Comparison of ENCODE assay signal across 1 cellular context in genomic region chr2:43038720-43039099, GRCh38.
TF ChIP-seq lines count a peak whose summit lies in the region.

No MANE protein-coding gene starts in this region.

TF ChIP-seq in K562, 482 proteins besides CTCF, POLR2A, EP300 and RAD21 (continued from another document):
- TF ChIP-seq, protein P1, sequence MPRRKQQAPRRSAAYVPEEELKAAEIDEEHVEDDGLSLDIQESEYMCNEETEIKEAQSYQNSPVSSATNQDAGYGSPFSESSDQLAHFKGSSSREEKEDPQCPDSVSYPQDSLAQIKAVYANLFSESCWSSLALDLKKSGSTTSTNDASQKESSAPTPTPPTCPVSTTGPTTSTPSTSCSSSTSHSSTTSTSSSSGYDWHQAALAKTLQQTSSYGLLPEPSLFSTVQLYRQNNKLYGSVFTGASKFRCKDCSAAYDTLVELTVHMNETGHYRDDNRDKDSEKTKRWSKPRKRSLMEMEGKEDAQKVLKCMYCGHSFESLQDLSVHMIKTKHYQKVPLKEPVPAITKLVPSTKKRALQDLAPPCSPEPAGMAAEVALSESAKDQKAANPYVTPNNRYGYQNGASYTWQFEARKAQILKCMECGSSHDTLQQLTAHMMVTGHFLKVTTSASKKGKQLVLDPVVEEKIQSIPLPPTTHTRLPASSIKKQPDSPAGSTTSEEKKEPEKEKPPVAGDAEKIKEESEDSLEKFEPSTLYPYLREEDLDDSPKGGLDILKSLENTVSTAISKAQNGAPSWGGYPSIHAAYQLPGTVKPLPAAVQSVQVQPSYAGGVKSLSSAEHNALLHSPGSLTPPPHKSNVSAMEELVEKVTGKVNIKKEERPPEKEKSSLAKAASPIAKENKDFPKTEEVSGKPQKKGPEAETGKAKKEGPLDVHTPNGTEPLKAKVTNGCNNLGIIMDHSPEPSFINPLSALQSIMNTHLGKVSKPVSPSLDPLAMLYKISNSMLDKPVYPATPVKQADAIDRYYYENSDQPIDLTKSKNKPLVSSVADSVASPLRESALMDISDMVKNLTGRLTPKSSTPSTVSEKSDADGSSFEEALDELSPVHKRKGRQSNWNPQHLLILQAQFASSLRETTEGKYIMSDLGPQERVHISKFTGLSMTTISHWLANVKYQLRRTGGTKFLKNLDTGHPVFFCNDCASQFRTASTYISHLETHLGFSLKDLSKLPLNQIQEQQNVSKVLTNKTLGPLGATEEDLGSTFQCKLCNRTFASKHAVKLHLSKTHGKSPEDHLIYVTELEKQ (CRISPR knock-in tag; IDR thresholded peaks at IDR 0.05) = no peak
